In the genomic region with DNA sequence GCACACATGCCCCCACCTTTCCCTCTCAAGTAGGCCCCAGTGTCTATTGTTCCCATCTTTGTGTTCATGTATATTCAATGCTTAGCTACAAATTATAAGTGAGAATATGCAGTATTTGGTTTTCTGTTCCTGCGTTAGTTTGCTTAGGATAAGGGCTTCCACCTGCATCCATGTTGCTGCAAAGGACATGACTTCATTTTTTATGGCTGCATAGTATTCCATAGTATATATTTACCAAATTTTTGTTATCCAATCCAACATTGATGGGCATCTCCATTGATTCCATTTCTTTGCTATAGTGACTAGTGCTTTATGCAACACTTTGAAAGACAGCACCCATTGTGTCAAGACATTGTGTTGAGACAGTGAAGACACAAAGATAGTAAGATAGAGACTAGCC, we compare ENCODE assay signal across 10 cellular contexts.
"Had no signal": no experiment of that assay in that cellular context is flagged by ENCODE, and none has a peak within 500 bp of the region (broad histone marks: within the 10 kb centered on the region; RNA-seq: fewer than 3 reads in every experiment).

No MANE protein-coding gene starts in this region.

- H3K9ac ChIP-seq: GM23248 had no signal

- H3K4me3 ChIP-seq: GM23248, GM23338, HAP-1 had no signal

- FAIRE-seq: H54 had no signal

- DNase-seq: GM23248, GOT3, H7, H9, HCEC 1CT, HFFc6 had no signal

- H3K4me2 ChIP-seq: GM23338 had no signal

- ATAC-seq: GM23338, HCT116 had no signal

- H2AFZ ChIP-seq: GM23248, GM23338 had no signal

- H3K9me3 ChIP-seq: HAP-1 had no signal

- H3K4me1 ChIP-seq: HAP-1 had no signal

- H3K27ac ChIP-seq: GM23248 had no signal

- H3K36me3 ChIP-seq: HAP-1 had no signal
